ENCODE assay signal across 10 cellular contexts in genomic region chr7:96303686-96304443, GRCh38. TPM values are rescaled to one million over a fixed set of nuclear protein-coding genes. Genes with fewer than 3 reads are reported as not detected.
DNase-seq lines count a peak whose midpoint lies in the region; ATAC-seq, FAIRE-seq and TF ChIP-seq lines count a peak whose summit lies in the region.
"Had no signal": no experiment of that assay in that cellular context is flagged by ENCODE, and none has a peak within 500 bp of the region (broad histone marks: within the 10 kb centered on the region; RNA-seq: fewer than 3 reads in every experiment).

No MANE protein-coding gene starts in this region.

- FAIRE-seq in A549 (lab: Jason Lieb, UNC): no peak
- FAIRE-seq: colon had no signal

- no peak for TF ChIP-seq POLR2A in A549 (IDR thresholded peaks at IDR 0.05; ENCODE audit: low read length)

- TF ChIP-seq EP300 in A549 (IDR thresholded peaks at IDR 0.05): no peak

- ATAC-seq in A549 (no peak), GM21423 (IDR thresholded peaks at IDR 0.05; ENCODE audit: unreplicated experiment) (peak; percentile 37), left colon (peak; percentile 21), GM18498 (IDR thresholded peaks at IDR 0.05; ENCODE audit: unreplicated experiment) (no peak)

- H3K27ac ChIP-seq in A549 (no peak overlapping the region), WERI-Rb-1 (no peak overlapping the region)

- TF ChIP-seq CTCF in A549 (IDR thresholded peaks at IDR 0.05) (no peak), WERI-Rb-1 (IDR thresholded peaks at IDR 0.05; ENCODE audit: low read depth, low read length) (no peak)

- DNase-seq in A549 (ENCODE audit: low read depth in 1 of 2, low spot score in 1 of 2) (no peak), T1000 (lab: John Stamatoyannopoulos, UW) (peak; percentile 30), left colon (no peak), NCI-H82 treated with DMSO at 0.1 percent for 48 hours (lab: John Stamatoyannopoulos, UW; ENCODE audit: unreplicated experiment) (no peak), medulla oblongata (ENCODE audit: extremely low spot score) (no peak), WERI-Rb-1 (no peak)
- DNase-seq: DMS 273 treated with DMSO at 0.1 percent for 48 hours had no signal

- H3K4me2 ChIP-seq in A549: peak overlapping the region; percentile 27; the same call in 1 of the 3 replicates

- H3K4me1 ChIP-seq in A549: peaks cover 17% of the 10 kb centered on the region

- WGBS in A549 (ENCODE audit: missing lambda C conversion rate): 82% methylated on average over 5 of the region's 5 CpGs

- CTCF ChIA-PET in A549 (lab: Yijun Ruan, JAX): no interaction called here

- intact Hi-C loops in left colon (cut with DNase I, micrococcal nuclease): no loop called here

- no peak for TF ChIP-seq RAD21 in A549 (conservative IDR thresholded peaks at IDR 0.05 in 1 of 2, IDR thresholded peaks at IDR 0.05 in 1 of 2)

- H3K9me3 ChIP-seq in A549 (peaks cover 7% of the 10 kb centered on the region; the same call in 2 of the 3 replicates), WERI-Rb-1 (ENCODE audit: severe bottlenecking) (no peaks in the 10 kb centered on the region)

- H3K27me3 ChIP-seq in WERI-Rb-1 (ENCODE audit: insufficient read depth, low read depth, severe bottlenecking): no peaks in the 10 kb centered on the region

- POLR2A ChIA-PET in A549 (lab: Yijun Ruan, JAX): no interaction called here

- H3K4me3 ChIP-seq in A549 (no peak overlapping the region), WERI-Rb-1 (ENCODE audit: low read depth, low read length) (no peak overlapping the region)

- no peaks in the 10 kb centered on the region for H3K36me3 ChIP-seq in WERI-Rb-1

TF ChIP-seq in A549, 52 proteins besides CTCF, POLR2A, EP300 and RAD21:
- TF ChIP-seq NR3C1 (IDR thresholded peaks at IDR 0.05): no peak
- no peak for TF ChIP-seq NPAS2 (CRISPR knock-in tag; IDR thresholded peaks at IDR 0.05; ENCODE audit: borderline replicate concordance)
- no peak for TF ChIP-seq SREBF2 (IDR thresholded peaks at IDR 0.05)
- no peak for TF ChIP-seq SMC3 (IDR thresholded peaks at IDR 0.05)
- TF ChIP-seq HOXA7 (CRISPR knock-in tag; IDR thresholded peaks at IDR 0.05): no peak
- no peak for TF ChIP-seq TFCP2L1 (CRISPR knock-in tag; IDR thresholded peaks at IDR 0.05)
- no peak for TF ChIP-seq E2F6 (IDR thresholded peaks at IDR 0.05; ENCODE audit: borderline replicate concordance, low read depth)
- TF ChIP-seq RCOR1 (IDR thresholded peaks at IDR 0.05; ENCODE audit: low read depth, low read length): no peak
- no peak for TF ChIP-seq EHMT2 (IDR thresholded peaks at IDR 0.05; ENCODE audit: low read depth)
- no peak for TF ChIP-seq POLR2AphosphoS2 (conservative IDR thresholded peaks at IDR 0.05; ENCODE audit: low read length)
- no peak for TF ChIP-seq HOXB13 (CRISPR knock-in tag; IDR thresholded peaks at IDR 0.05; ENCODE audit: low read depth)

RNA-seq across cellular contexts. Expression of gene SLC25A13, which starts 18.0 kb away (rescaled TPM):
- 51.0 and 53.0 TPM in 2 replicates for polyA plus RNA-seq in A549 (2011; rRNA removed)
- polyA plus RNA-seq in A549 (2012; cell fraction: cytosol; rRNA removed): 16.2 and 19.6 TPM in 2 replicates
- polyA plus RNA-seq in A549 (2012; cell fraction: nucleus; rRNA removed): 11.4 and 21.5 TPM in 2 replicates
- polyA plus RNA-seq in A549 (2017; fragmentation: RNase III; extraction: RNeasy Plus Mini Kit Qiagen cat#74134 plus additional on column Dnase treatment): 31.3 to 32.7 TPM (median 32.2 TPM) in 3 replicates
- 24.7 and 26.8 TPM in 2 replicates for polyA minus RNA-seq in A549 (2011; rRNA and poly(A)+ RNA removed)
- total RNA-seq in left colon: 10 to 100 TPM; 42.4 to 73.3 TPM

Comparison
In these comparisons a context has a peak if more than half of its experiments do, and no peak if none do; other contexts are left out.
1. ATAC-seq: peak in GM21423 (single experiment) and left colon (single experiment); none in A549 (0 of 2) and GM18498 (single experiment).